20 cellular contexts compared by ENCODE assay signal in genomic region chr3:101279162-101279561, GRCh38. TPM values are rescaled to one million over a fixed set of nuclear protein-coding genes. Genes with fewer than 3 reads are reported as not detected.
A peak's percentile ranks its signal among the peaks of the same experiment; 100 is the strongest.
DNase-seq lines count a peak whose midpoint lies in the region; ATAC-seq, FAIRE-seq and TF ChIP-seq lines count a peak whose summit lies in the region.
"Had no signal": no experiment of that assay in that cellular context is flagged by ENCODE, and none has a peak within 500 bp of the region (broad histone marks: within the 10 kb centered on the region; RNA-seq: fewer than 3 reads in every experiment).

No MANE protein-coding gene starts in this region.

- DNase-seq in AG10803 (ENCODE audit: low read depth) (peak; percentile 4), LHCN-M2 (ENCODE audit: low read depth) (peak; percentile 13), astrocyte (ENCODE audit: low read depth) (peak; percentile 41), foreskin keratinocyte (peak in 1 of 2 donors; percentile 63), NCI-H510A (lab: John Stamatoyannopoulos, UW) (no peak)
- DNase-seq: CD4-positive, alpha-beta T cell; DND-41; NCI-H1048; NCI-H146; NCI-H2081 treated with DMSO at 0.1 percent for 48 hours; NCI-H226; SHP77 had no signal

- H3K9me3 ChIP-seq in astrocyte (ENCODE audit: insufficient read depth, low read depth, low read length), result no peaks in the 10 kb centered on the region
- H3K9me3 ChIP-seq: A549, HAP-1 had no signal

- H3K36me3 Mint-ChIP-seq in astrocyte (ENCODE audit: low read depth, unreplicated experiment), result no peaks in the 10 kb centered on the region

- no peak for FAIRE-seq in astrocyte (lab: Jason Lieb, UNC)
- FAIRE-seq: A549 had no signal

- H3K4me3 ChIP-seq in AG10803 (ENCODE audit: low read length) (no peak overlapping the region), astrocyte (ENCODE audit: insufficient read depth, low read depth, low read length) (no peak overlapping the region)
- H3K4me3 ChIP-seq: A549, HAP-1 had no signal

- no peaks in the 10 kb centered on the region for H3K4me1 ChIP-seq in astrocyte (ENCODE audit: insufficient read depth, low read length)
- peaks cover 13% of the 10 kb centered on the region for H3K4me1 ChIP-seq in foreskin keratinocyte
- H3K4me1 ChIP-seq: A549, HAP-1 had no signal

- H3K27me3 ChIP-seq in astrocyte (ENCODE audit: insufficient read depth, low read length) (no peaks in the 10 kb centered on the region), foreskin keratinocyte (no peaks in the 10 kb centered on the region)

- no peaks in the 10 kb centered on the region for H3K9me3 Mint-ChIP-seq in astrocyte (ENCODE audit: unreplicated experiment)
- H3K9me3 Mint-ChIP-seq: CD4-positive, alpha-beta T cell; IgD-negative memory B cell had no signal

- H3K27ac Mint-ChIP-seq in astrocyte (ENCODE audit: unreplicated experiment), result no peak overlapping the region
- H3K27ac Mint-ChIP-seq: CD4-positive, alpha-beta T cell; IgD-negative memory B cell had no signal

- no peak overlapping the region for H3K4me2 ChIP-seq in astrocyte (ENCODE audit: low read length)
- H3K4me2 ChIP-seq: A549 had no signal

- H3K4me3 Mint-ChIP-seq in astrocyte (ENCODE audit: unreplicated experiment), result no peak overlapping the region
- H3K4me3 Mint-ChIP-seq: CD4-positive, alpha-beta T cell; IgD-negative memory B cell had no signal

- H3K27me3 Mint-ChIP-seq in astrocyte (ENCODE audit: low read depth, unreplicated experiment), result no peaks in the 10 kb centered on the region
- H3K27me3 Mint-ChIP-seq: CD4-positive, alpha-beta T cell; IgD-negative memory B cell had no signal

- H4K20me1 ChIP-seq in astrocyte (ENCODE audit: insufficient read depth, low read length), result no peaks in the 10 kb centered on the region

- H3K36me3 ChIP-seq in astrocyte (ENCODE audit: insufficient read depth, low read length), result no peaks in the 10 kb centered on the region
- H3K36me3 ChIP-seq: HAP-1 had no signal

- no peak overlapping the region for H2AFZ ChIP-seq in astrocyte (ENCODE audit: low read depth, low read length)

- H3K9ac ChIP-seq in astrocyte (ENCODE audit: low read length), result no peak overlapping the region

- ATAC-seq in foreskin keratinocyte (peak; percentile 56), GM18907 (IDR thresholded peaks at IDR 0.05; ENCODE audit: unreplicated experiment) (no peak), GM21390 (IDR thresholded peaks at IDR 0.05; ENCODE audit: unreplicated experiment) (no peak), GM21367 (IDR thresholded peaks at IDR 0.05; ENCODE audit: unreplicated experiment) (no peak)
- ATAC-seq: A549, Panc1, SK-N-SH treated with all-trans-retinoic acid at 6 μM for 48 hours had no signal

- TF ChIP-seq CTCF in AG10803 (conservative IDR thresholded peaks at IDR 0.05; ENCODE audit: low read length) (no peak), astrocyte (IDR thresholded peaks at IDR 0.05; ENCODE audit: insufficient read depth, low read depth, low read length) (no peak), foreskin keratinocyte (conservative IDR thresholded peaks at IDR 0.05) (no peak)

- H3K4me1 Mint-ChIP-seq in astrocyte (ENCODE audit: low read depth, unreplicated experiment), result peaks cover 16% of the 10 kb centered on the region
- H3K4me1 Mint-ChIP-seq: IgD-negative memory B cell had no signal

- H3K79me2 ChIP-seq in astrocyte (ENCODE audit: insufficient read depth, low read length), result no peaks in the 10 kb centered on the region

- no peak overlapping the region for H3K27ac ChIP-seq in astrocyte (ENCODE audit: low read depth, low read length)
- peak overlapping the region; percentile 26 for H3K27ac ChIP-seq in foreskin keratinocyte
- H3K27ac ChIP-seq: A549 had no signal

RNA-seq across cellular contexts. Expression of gene IMPG2, which starts 41.2 kb away (rescaled TPM):
- total RNA-seq in LHCN-M2 (2014; rRNA removed) (0.19 and 0.23 TPM in 2 replicates), astrocyte (0.26 and 0.30 TPM in 2 replicates), foreskin keratinocyte (0.03 and 0.04 TPM in 2 replicates)
- polyA plus RNA-seq in LHCN-M2 (2012), result 0.06 TPM
- polyA plus RNA-seq in foreskin keratinocyte, result 0.01 TPM in 2 replicates
